9 cellular contexts compared by ENCODE assay signal in genomic region chr12:46389130-46389616, GRCh38. TPM values are rescaled to one million over a fixed set of nuclear protein-coding genes. Genes with fewer than 3 reads are reported as not detected.
A peak's percentile ranks its signal among the peaks of the same experiment; 100 is the strongest.
DNase-seq lines count a peak whose midpoint lies in the region; ATAC-seq and TF ChIP-seq lines count a peak whose summit lies in the region.
"Had no signal": no experiment of that assay in that cellular context is flagged by ENCODE, and none has a peak within 500 bp of the region (broad histone marks: within the 10 kb centered on the region; RNA-seq: fewer than 3 reads in every experiment).

No MANE protein-coding gene starts in this region.

- DNase-seq in AG04449 (ENCODE audit: low read depth, low spot score) (peak; percentile 99), M059J (ENCODE audit: low read depth) (peak; percentile 75), DMS53 (lab: John Stamatoyannopoulos, UW) (no peak), GM19238 (ENCODE audit: insufficient read length, low spot score) (no peak)
- DNase-seq: NCI-H345 had no signal

- H3K36me3 ChIP-seq in endocrine pancreas (ENCODE audit: control insufficient read depth, insufficient read depth, low read length) = peaks cover 4% of the 10 kb centered on the region
- peaks cover 0 to 2% of the 10 kb centered on the region in 2 donors for H3K36me3 ChIP-seq in mucosa of rectum (ENCODE audit: control insufficient read depth in 2 of 2, insufficient read depth in 2 of 2, low read length in 2 of 2)

- CTCF ChIA-PET in AG04449 (lab: Yijun Ruan, JAX) = no interaction called here

- H3K4me3 ChIP-seq in AG04449 (ENCODE audit: low read depth, low read length) = no peak overlapping the region
- H3K4me3 ChIP-seq in endocrine pancreas (ENCODE audit: control insufficient read depth, insufficient read depth, low read length) = no peak overlapping the region
- no peak overlapping the region for H3K4me3 ChIP-seq in mucosa of rectum (ENCODE audit: low read length in 2 of 2)

- no peak for ATAC-seq in HG03097 (IDR thresholded peaks at IDR 0.05; ENCODE audit: low FRiP score, unreplicated experiment)
- no peak for ATAC-seq in GM21447 (IDR thresholded peaks at IDR 0.05; ENCODE audit: unreplicated experiment)

- H3K9me3 ChIP-seq in endocrine pancreas (ENCODE audit: control insufficient read depth, low read length) (no peaks in the 10 kb centered on the region), mucosa of rectum (ENCODE audit: control insufficient read depth in 2 of 2, low read length in 2 of 2) (no peaks in the 10 kb centered on the region)

- POLR2A ChIA-PET in AG04449 (lab: Yijun Ruan, JAX) = no interaction called here

- no peaks in the 10 kb centered on the region for H3K27me3 ChIP-seq in endocrine pancreas (ENCODE audit: control insufficient read depth, insufficient read depth, low read length)
- H3K27me3 ChIP-seq in mucosa of rectum (ENCODE audit: control insufficient read depth in 2 of 2, insufficient read depth in 2 of 2, low read length in 2 of 2) = no peaks in the 10 kb centered on the region

- H3K4me1 ChIP-seq in endocrine pancreas (ENCODE audit: control insufficient read depth, insufficient read depth, low read length) (no peaks in the 10 kb centered on the region), mucosa of rectum (ENCODE audit: control insufficient read depth in 2 of 2, insufficient read depth in 2 of 2, low read length in 2 of 2) (peaks cover 29 to 48% of the 10 kb centered on the region in 2 donors)

- H3K9ac ChIP-seq in endocrine pancreas (ENCODE audit: control insufficient read depth, insufficient read depth, low read length) (peak overlapping the region; percentile 6), mucosa of rectum (ENCODE audit: low read depth in 1 of 2, low read length in 2 of 2) (no peak overlapping the region)

- H3K27ac ChIP-seq in mucosa of rectum (ENCODE audit: low read depth in 2 of 2, low read length in 2 of 2) = peak overlapping the region; percentile 52 to 74

- TF ChIP-seq CTCF in AG04449 (IDR thresholded peaks at IDR 0.05; ENCODE audit: insufficient read depth, low read length, missing control alignments) = no peak

RNA-seq across cellular contexts. Expression of gene SLC38A2, which starts 16.6 kb away (rescaled TPM):
- total RNA-seq in M059J (2014; rRNA removed; shearing (Covaris generic)) = 447 and 744 TPM in 2 replicates

Comparison
In these comparisons a context has a peak if more than half of its experiments do, and no peak if none do; other contexts are left out.
1. DNase-seq: peak in AG04449 (single experiment) and M059J (single experiment); none in DMS53 (single experiment) and GM19238 (single experiment).